Comparison of ENCODE assay signal across 1 cellular context in the genomic region with DNA sequence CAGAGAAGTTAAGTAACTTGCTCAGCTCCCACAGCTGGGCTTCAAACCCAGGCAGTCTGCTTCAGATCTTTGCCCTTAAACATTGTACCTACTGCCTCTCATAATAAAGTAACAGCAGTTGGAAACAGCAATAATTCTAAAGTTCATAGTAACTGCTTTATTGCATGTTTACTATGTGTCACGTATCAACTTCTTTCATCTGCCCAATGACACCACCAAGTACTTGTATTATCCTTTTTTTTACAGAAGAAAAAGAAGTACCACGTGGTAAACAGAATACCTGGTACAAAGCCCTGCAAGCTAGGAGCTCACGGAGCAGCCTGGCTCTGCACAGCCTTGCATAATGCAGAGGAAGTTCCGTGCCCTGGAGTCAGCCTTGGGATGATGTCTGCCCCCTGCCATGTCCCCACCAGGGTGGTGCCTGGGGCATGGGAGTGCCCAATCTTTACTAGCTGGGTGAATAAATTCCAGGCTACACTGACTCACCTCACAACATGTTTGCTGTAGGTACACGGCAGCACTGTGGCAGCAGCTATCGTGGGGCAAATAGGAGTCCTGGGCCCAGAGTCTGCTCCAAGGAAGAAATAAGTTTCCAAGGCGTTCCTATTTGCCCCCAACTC.
TF ChIP-seq lines count a peak whose summit lies in the region.

No MANE protein-coding gene starts in this region.

TF ChIP-seq in GM23338, 12 proteins besides CTCF, POLR2A, EP300 and RAD21 (continued from another document):
- TF ChIP-seq, protein P1, sequence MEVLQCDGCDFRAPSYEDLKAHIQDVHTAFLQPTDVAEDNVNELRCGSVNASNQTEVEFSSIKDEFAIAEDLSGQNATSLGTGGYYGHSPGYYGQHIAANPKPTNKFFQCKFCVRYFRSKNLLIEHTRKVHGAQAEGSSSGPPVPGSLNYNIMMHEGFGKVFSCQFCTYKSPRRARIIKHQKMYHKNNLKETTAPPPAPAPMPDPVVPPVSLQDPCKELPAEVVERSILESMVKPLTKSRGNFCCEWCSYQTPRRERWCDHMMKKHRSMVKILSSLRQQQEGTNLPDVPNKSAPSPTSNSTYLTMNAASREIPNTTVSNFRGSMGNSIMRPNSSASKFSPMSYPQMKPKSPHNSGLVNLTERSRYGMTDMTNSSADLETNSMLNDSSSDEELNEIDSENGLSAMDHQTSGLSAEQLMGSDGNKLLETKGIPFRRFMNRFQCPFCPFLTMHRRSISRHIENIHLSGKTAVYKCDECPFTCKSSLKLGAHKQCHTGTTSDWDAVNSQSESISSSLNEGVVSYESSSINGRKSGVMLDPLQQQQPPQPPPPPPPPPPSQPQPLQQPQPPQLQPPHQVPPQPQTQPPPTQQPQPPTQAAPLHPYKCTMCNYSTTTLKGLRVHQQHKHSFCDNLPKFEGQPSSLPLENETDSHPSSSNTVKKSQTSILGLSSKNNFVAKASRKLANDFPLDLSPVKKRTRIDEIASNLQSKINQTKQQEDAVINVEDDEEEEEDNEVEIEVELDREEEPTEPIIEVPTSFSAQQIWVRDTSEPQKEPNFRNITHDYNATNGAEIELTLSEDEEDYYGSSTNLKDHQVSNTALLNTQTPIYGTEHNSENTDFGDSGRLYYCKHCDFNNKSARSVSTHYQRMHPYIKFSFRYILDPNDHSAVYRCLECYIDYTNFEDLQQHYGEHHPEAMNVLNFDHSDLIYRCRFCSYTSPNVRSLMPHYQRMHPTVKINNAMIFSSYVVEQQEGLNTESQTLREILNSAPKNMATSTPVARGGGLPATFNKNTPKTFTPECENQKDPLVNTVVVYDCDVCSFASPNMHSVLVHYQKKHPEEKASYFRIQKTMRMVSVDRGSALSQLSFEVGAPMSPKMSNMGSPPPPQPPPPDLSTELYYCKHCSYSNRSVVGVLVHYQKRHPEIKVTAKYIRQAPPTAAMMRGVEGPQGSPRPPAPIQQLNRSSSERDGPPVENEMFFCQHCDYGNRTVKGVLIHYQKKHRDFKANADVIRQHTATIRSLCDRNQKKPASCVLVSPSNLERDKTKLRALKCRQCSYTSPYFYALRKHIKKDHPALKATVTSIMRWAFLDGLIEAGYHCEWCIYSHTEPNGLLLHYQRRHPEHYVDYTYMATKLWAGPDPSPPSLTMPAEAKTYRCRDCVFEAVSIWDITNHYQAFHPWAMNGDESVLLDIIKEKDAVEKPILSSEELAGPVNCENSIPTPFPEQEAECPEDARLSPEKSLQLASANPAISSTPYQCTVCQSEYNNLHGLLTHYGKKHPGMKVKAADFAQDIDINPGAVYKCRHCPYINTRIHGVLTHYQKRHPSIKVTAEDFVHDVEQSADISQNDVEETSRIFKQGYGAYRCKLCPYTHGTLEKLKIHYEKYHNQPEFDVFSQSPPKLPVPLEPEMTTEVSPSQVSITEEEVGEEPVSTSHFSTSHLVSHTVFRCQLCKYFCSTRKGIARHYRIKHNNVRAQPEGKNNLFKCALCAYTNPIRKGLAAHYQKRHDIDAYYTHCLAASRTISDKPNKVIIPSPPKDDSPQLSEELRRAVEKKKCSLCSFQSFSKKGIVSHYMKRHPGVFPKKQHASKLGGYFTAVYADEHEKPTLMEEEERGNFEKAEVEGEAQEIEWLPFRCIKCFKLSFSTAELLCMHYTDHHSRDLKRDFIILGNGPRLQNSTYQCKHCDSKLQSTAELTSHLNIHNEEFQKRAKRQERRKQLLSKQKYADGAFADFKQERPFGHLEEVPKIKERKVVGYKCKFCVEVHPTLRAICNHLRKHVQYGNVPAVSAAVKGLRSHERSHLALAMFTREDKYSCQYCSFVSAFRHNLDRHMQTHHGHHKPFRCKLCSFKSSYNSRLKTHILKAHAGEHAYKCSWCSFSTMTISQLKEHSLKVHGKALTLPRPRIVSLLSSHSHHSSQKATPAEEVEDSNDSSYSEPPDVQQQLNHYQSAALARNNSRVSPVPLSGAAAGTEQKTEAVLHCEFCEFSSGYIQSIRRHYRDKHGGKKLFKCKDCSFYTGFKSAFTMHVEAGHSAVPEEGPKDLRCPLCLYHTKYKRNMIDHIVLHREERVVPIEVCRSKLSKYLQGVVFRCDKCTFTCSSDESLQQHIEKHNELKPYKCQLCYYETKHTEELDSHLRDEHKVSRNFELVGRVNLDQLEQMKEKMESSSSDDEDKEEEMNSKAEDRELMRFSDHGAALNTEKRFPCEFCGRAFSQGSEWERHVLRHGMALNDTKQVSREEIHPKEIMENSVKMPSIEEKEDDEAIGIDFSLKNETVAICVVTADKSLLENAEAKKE (CRISPR knock-in tag; IDR thresholded peaks at IDR 0.05): no peak
